ENCODE assay signal across 25 cellular contexts in the genomic region with DNA sequence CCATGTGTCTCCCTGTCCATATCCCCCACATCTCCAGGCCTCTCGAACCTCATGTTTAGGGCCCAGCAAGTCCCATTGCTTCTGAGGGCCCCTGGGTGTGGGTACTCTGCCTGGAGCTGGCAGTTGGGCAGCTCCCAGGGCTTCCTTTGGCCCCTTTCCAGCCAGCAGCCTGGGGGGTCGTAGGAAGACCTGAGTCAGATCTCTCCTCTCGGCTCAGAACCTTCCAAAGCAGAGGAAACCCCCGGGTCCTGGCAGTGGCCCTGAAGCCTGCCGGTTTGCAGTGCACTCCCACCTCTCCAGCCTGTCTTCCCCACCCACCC. TPM values are rescaled to one million over a fixed set of nuclear protein-coding genes. Genes with fewer than 3 reads are reported as not detected.
DNase-seq lines count a peak whose midpoint lies in the region; ATAC-seq and TF ChIP-seq lines count a peak whose summit lies in the region.
"Had no signal": no experiment of that assay in that cellular context is flagged by ENCODE, and none has a peak within 500 bp of the region (broad histone marks: within the 10 kb centered on the region; RNA-seq: fewer than 3 reads in every experiment).

No MANE protein-coding gene starts in this region.

- intact Hi-C loops in left ventricle myocardium superior (cut with micrococcal nuclease), result no loop called here
- intact Hi-C loops in upper lobe of right lung (cut with DNase I), result no loop called here
- intact Hi-C loops in prostate gland (cut with DNase I), result no loop called here

- ATAC-seq in left ventricle myocardium superior, result no peak
- ATAC-seq in WTC11, result no peak
- ATAC-seq in upper lobe of right lung, result no peak
- ATAC-seq: Panc1, T-helper 17 cell had no signal

- H3K4me3 ChIP-seq in right atrium auricular region (no peak overlapping the region), upper lobe of right lung (no peak overlapping the region), prostate gland (no peak overlapping the region)
- H3K4me3 ChIP-seq: cardiac muscle cell, testis had no signal

- H3K4me3 Mint-ChIP-seq in WTC11 (no peak overlapping the region), nephron progenitor cell (no peak overlapping the region)
- H3K4me3 Mint-ChIP-seq: dendritic cell treated with granulocyte-macrophage colony-stimulating factor and Interleukin-4, amounts not matched to agents 40 ng/mL and 50 ng/mL, for 4 days; naive B cell; T-helper 17 cell had no signal

- H3K27ac ChIP-seq in right atrium auricular region (no peak overlapping the region), upper lobe of right lung (no peak overlapping the region), prostate gland (no peak overlapping the region)
- H3K27ac ChIP-seq: C4-2B, cardiac muscle cell, parathyroid adenoma, testis had no signal

- TF ChIP-seq CTCF in right atrium auricular region (IDR thresholded peaks at IDR 0.05) (no peak), WTC11 (IDR thresholded peaks at IDR 0.05) (no peak), nephron progenitor cell (IDR thresholded peaks at IDR 0.05) (no peak), upper lobe of right lung (IDR thresholded peaks at IDR 0.05) (no peak), GM13976 (IDR thresholded peaks at IDR 0.05; ENCODE audit: borderline replicate concordance, control extremely low read depth, extremely low read depth, insufficient read depth, missing control alignments) (no peak), prostate gland (IDR thresholded peaks at IDR 0.05) (no peak)

- H3K36me3 ChIP-seq in right atrium auricular region, result no peaks in the 10 kb centered on the region
- H3K36me3 ChIP-seq in upper lobe of right lung, result no peaks in the 10 kb centered on the region
- no peaks in the 10 kb centered on the region for H3K36me3 ChIP-seq in prostate gland
- H3K36me3 ChIP-seq: cardiac muscle cell had no signal

- no peaks in the 10 kb centered on the region for H3K27me3 ChIP-seq in right atrium auricular region
- no peaks in the 10 kb centered on the region for H3K27me3 ChIP-seq in upper lobe of right lung
- no peaks in the 10 kb centered on the region for H3K27me3 ChIP-seq in prostate gland (replicated peaks; ENCODE audit: insufficient read depth)
- H3K27me3 ChIP-seq: cardiac muscle cell, testis had no signal

- H3K27ac Mint-ChIP-seq in WTC11 (no peak overlapping the region), nephron progenitor cell (no peak overlapping the region)
- H3K27ac Mint-ChIP-seq: dendritic cell treated with granulocyte-macrophage colony-stimulating factor and Interleukin-4, amounts not matched to agents 40 ng/mL and 50 ng/mL, for 4 days; naive B cell; T-helper 17 cell had no signal

- H3K27me3 Mint-ChIP-seq in WTC11 (ENCODE audit: low read depth) (no peaks in the 10 kb centered on the region), nephron progenitor cell (ENCODE audit: low read depth, poor library complexity) (no peaks in the 10 kb centered on the region)
- H3K27me3 Mint-ChIP-seq: T-helper 17 cell had no signal

- TF ChIP-seq POLR2A in prostate gland (IDR thresholded peaks at IDR 0.05), result no peak

- H3K9me3 Mint-ChIP-seq in WTC11 (peaks cover 9% of the 10 kb centered on the region), nephron progenitor cell (peaks cover 8% of the 10 kb centered on the region)

- WGBS in prostate gland, result 67% methylated on average over 5 of the region's 5 CpGs

- in situ Hi-C loops in GM13976 (cut with MboI; ENCODE audit: low sequenced_read_pairs, unreplicated experiment), result no loop called here

- DNase-seq in left ventricle myocardium superior (peak; percentile 15), right atrium auricular region (ENCODE audit: low spot score) (no peak), WTC11 (ENCODE audit: low spot score) (peak; percentile 8), nephron progenitor cell (peak; percentile 1), upper lobe of right lung (peak; percentile 35), GM13976 (ENCODE audit: low spot score) (no peak), prostate gland (ENCODE audit: low spot score) (no peak), HK-2 (ENCODE audit: unreplicated experiment) (no peak)
- DNase-seq: activated CD4-positive, alpha-beta T cell treated with anti-CD3 and anti-CD28 coated beads, Interleukin-2, amount 50 U/mL, for 1 hour; activated T-cell treated with anti-CD3 and anti-CD28 coated beads for 4 hours; amygdala; DMS153; Kasumi-1; mesendoderm; naive B cell; NCI-H1092 treated with DMSO at 0.1 percent for 48 hours; NCI-H2029 treated with DMSO at 0.1 percent for 48 hours; NCI-H446; testis had no signal

- H3K36me3 Mint-ChIP-seq in WTC11, result 0 out of 2 replicates have a peak, but pooled peaks cover 3% of the 10 kb centered on the region
- H3K36me3 Mint-ChIP-seq in nephron progenitor cell (ENCODE audit: low read depth), result peaks cover 3% of the 10 kb centered on the region

- CTCF ChIA-PET in WTC11 (lab: Charles Lee), result interaction anchor here (1.1 to 1.8 kb wide), 4 partner anchors 9 to 164 kb away, joined by 3 to 8 read pairs (median 4); no protein-coding TSS in a partner anchor

- H3K4me1 ChIP-seq in right atrium auricular region (peaks cover 0 to 18% of the 10 kb centered on the region in 2 donors), upper lobe of right lung (peaks cover 8% of the 10 kb centered on the region), prostate gland (replicated peaks) (no peaks in the 10 kb centered on the region)

- H3K4me1 Mint-ChIP-seq in WTC11 (peaks cover 16% of the 10 kb centered on the region), nephron progenitor cell (peaks cover 20% of the 10 kb centered on the region)
- H3K4me1 Mint-ChIP-seq: naive B cell had no signal

- peaks cover 0 to 7% of the 10 kb centered on the region in 2 donors for H3K9me3 ChIP-seq in right atrium auricular region
- peaks cover 3% of the 10 kb centered on the region for H3K9me3 ChIP-seq in upper lobe of right lung
- no peaks in the 10 kb centered on the region for H3K9me3 ChIP-seq in prostate gland
- H3K9me3 ChIP-seq: testis had no signal

- POLR2A ChIA-PET in WTC11 (lab: Charles Lee), result no interaction called here

TF ChIP-seq in WTC11, 78 proteins besides CTCF, POLR2A, EP300 and RAD21 (continues in another document):
- TF ChIP-seq CBFB (CRISPR knock-in tag; IDR thresholded peaks at IDR 0.05; ENCODE audit: low read depth) (no peak), ZNF219 (CRISPR knock-in tag; IDR thresholded peaks at IDR 0.05; ENCODE audit: borderline replicate concordance) (no peak), CREB1 (CRISPR knock-in tag; IDR thresholded peaks at IDR 0.05) (no peak), SP1 (CRISPR knock-in tag; conservative IDR thresholded peaks at IDR 0.05) (no peak), NR3C1 (CRISPR knock-in tag; conservative IDR thresholded peaks at IDR 0.05; ENCODE audit: low read depth) (no peak), PRRX2 (CRISPR knock-in tag; IDR thresholded peaks at IDR 0.05) (no peak), ETV6 (CRISPR knock-in tag; IDR thresholded peaks at IDR 0.05) (no peak), TP53 (CRISPR knock-in tag; IDR thresholded peaks at IDR 0.05) (no peak), ZNF121 (CRISPR knock-in tag; IDR thresholded peaks at IDR 0.05) (no peak), ZNF232 (CRISPR knock-in tag; IDR thresholded peaks at IDR 0.05) (no peak)
- TF ChIP-seq, protein P1, sequence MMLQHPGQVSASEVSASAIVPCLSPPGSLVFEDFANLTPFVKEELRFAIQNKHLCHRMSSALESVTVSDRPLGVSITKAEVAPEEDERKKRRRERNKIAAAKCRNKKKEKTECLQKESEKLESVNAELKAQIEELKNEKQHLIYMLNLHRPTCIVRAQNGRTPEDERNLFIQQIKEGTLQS (CRISPR knock-in tag; conservative IDR thresholded peaks at IDR 0.05), result no peak
- TF ChIP-seq, protein P2, sequence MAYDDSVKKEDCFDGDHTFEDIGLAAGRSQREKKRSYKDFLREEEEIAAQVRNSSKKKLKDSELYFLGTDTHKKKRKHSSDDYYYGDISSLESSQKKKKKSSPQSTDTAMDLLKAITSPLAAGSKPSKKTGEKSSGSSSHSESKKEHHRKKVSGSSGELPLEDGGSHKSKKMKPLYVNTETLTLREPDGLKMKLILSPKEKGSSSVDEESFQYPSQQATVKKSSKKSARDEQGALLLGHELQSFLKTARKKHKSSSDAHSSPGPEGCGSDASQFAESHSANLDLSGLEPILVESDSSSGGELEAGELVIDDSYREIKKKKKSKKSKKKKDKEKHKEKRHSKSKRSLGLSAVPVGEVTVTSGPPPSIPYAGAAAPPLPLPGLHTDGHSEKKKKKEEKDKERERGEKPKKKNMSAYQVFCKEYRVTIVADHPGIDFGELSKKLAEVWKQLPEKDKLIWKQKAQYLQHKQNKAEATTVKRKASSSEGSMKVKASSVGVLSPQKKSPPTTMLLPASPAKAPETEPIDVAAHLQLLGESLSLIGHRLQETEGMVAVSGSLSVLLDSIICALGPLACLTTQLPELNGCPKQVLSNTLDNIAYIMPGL (CRISPR knock-in tag; IDR thresholded peaks at IDR 0.05), result no peak
- TF ChIP-seq, protein P3, sequence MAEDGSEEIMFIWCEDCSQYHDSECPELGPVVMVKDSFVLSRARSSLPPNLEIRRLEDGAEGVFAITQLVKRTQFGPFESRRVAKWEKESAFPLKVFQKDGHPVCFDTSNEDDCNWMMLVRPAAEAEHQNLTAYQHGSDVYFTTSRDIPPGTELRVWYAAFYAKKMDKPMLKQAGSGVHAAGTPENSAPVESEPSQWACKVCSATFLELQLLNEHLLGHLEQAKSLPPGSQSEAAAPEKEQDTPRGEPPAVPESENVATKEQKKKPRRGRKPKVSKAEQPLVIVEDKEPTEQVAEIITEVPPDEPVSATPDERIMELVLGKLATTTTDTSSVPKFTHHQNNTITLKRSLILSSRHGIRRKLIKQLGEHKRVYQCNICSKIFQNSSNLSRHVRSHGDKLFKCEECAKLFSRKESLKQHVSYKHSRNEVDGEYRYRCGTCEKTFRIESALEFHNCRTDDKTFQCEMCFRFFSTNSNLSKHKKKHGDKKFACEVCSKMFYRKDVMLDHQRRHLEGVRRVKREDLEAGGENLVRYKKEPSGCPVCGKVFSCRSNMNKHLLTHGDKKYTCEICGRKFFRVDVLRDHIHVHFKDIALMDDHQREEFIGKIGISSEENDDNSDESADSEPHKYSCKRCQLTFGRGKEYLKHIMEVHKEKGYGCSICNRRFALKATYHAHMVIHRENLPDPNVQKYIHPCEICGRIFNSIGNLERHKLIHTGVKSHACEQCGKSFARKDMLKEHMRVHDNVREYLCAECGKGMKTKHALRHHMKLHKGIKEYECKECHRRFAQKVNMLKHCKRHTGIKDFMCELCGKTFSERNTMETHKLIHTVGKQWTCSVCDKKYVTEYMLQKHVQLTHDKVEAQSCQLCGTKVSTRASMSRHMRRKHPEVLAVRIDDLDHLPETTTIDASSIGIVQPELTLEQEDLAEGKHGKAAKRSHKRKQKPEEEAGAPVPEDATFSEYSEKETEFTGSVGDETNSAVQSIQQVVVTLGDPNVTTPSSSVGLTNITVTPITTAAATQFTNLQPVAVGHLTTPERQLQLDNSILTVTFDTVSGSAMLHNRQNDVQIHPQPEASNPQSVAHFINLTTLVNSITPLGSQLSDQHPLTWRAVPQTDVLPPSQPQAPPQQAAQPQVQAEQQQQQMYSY (CRISPR knock-in tag; IDR thresholded peaks at IDR 0.05), result no peak

RNA-seq across cellular contexts. Expression of a gene that starts 48.0 kb away (rescaled TPM):
- 25.7 TPM for total RNA-seq in left ventricle myocardium superior
- total RNA-seq in right atrium auricular region, result 10 to 100 TPM; 23.6 to 32.4 TPM
- total RNA-seq in WTC11 (2021), result 1.3 to 1.6 TPM (median 1.6 TPM) in 3 replicates
- total RNA-seq in upper lobe of right lung, result 6.2 TPM
- total RNA-seq in prostate gland, result 10 to 100 TPM in 1 of 2 donors, 1 to 10 TPM in 1; 2.0 to 52.3 TPM

Comparison
In these comparisons a context has a peak if more than half of its experiments do, and no peak if none do; other contexts are left out.
1. DNase-seq: peak in left ventricle myocardium superior (single experiment), WTC11 (single experiment), nephron progenitor cell (single experiment) and upper lobe of right lung (single experiment); none in right atrium auricular region (single experiment), GM13976 (single experiment), prostate gland (single experiment) and HK-2 (single experiment).